ENCODE assay signal across 18 cellular contexts in the genomic region with DNA sequence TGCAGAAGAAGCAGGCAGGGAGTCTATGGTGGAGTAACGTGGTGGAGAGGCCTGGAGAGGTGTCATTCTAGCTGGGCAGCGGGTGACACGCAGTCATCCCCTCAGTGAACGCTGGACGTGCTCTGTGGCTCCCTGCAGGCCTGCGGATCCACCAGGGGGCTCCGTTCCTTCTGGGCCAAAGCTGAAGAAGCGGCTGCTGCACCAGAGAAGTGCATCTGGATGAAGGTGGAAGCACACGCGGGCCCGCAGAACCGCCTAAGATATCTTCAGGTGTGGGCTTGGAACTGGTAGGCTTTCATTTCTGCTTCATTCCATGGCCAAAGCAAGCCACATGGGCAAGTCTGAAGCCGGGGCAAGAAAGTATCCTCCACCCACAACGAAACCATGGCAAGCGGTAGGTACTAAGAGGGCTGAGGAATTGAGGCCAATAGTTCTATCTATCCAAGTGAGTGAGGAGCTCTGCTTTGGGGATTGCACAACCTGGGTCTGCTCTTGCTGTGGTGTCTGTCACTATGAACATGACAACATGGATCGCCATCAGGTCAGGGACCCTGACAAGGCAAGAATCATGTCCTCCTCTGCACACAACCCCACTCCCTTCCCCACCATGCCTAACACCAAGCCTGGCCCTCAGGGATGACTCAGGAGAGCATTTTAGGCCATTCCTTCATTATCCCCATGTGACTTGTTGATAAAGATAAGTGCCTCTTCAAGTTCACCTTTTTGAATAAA.
DNase-seq lines count a peak whose midpoint lies in the region; ATAC-seq, FAIRE-seq and TF ChIP-seq lines count a peak whose summit lies in the region.
"Had no signal": no experiment of that assay in that cellular context is flagged by ENCODE, and none has a peak within 500 bp of the region (broad histone marks: within the 10 kb centered on the region; RNA-seq: fewer than 3 reads in every experiment).

No MANE protein-coding gene starts in this region.

- H3K36me3 ChIP-seq in K562 (ENCODE audit: control insufficient read depth, insufficient read depth, low read length), result no peaks in the 10 kb centered on the region
- peaks cover 0 to 3% of the 10 kb centered on the region in 2 experiments for H3K36me3 ChIP-seq in trophoblast cell (ENCODE audit: control insufficient read depth in 1 of 2, insufficient read depth in 2 of 2, low read length in 2 of 2)
- H3K36me3 ChIP-seq: sigmoid colon had no signal

- FAIRE-seq in K562 (lab: Jason Lieb, UNC), result no peak
- FAIRE-seq: colon had no signal

- no TSS peak for BruUV-seq in K562 (replicated peaks; lab: Mats Ljungman, UMichigan)

- no peak for TF ChIP-seq EP300 in K562 (IDR thresholded peaks at IDR 0.05; ENCODE audit: low read length)

- POLR2A ChIA-PET in K562 (lab: Yijun Ruan, JAX), result no interaction called here
- POLR2A ChIA-PET in naive thymus-derived CD8-positive, alpha-beta T cell (lab: Charles Lee), result interaction anchor here (0.6 to 2.5 kb wide), 2 partner anchors 11 to 123 kb away, joined by 3 to 8 read pairs; no protein-coding TSS in a partner anchor

- no peak for TF ChIP-seq POLR2A in K562 (conservative IDR thresholded peaks at IDR 0.05)

- intact Hi-C loops in activated naive CD4-positive, alpha-beta T cell treated with anti-CD3 and anti-CD28 coated beads for 36 hours (cut with micrococcal nuclease), result no loop called here
- intact Hi-C loops in K562 (cut with micrococcal nuclease) (no loop called here), right cardiac atrium (cut with DNase I) (no loop called here)

- no peaks in the 10 kb centered on the region for H3K4me1 Mint-ChIP-seq in activated naive CD4-positive, alpha-beta T cell treated with anti-CD3 and anti-CD28 coated beads for 36 hours (ENCODE audit: low read depth)
- no peaks in the 10 kb centered on the region for H3K4me1 Mint-ChIP-seq in naive thymus-derived CD8-positive, alpha-beta T cell
- H3K4me1 Mint-ChIP-seq: IgD-negative memory B cell had no signal

- no peak overlapping the region for H3K9ac ChIP-seq in K562 (ENCODE audit: insufficient read depth in 1 of 2, low read depth in 2 of 2, low read length in 2 of 2)
- H3K9ac ChIP-seq in trophoblast cell (ENCODE audit: low read length), result no peak overlapping the region

- in situ Hi-C loops in KBM-7 (cut with MboI; ENCODE audit: low pct_unique_long_range_greater_than_20kb, low sequenced_read_pairs), result no loop called here
- in situ Hi-C loops in K562 (cut with MboI), result no loop called here

- H3K9me3 ChIP-seq in K562 (replicated peaks; ENCODE audit: control insufficient read depth, insufficient read depth, low read depth, low read length) (peaks cover 12% of the 10 kb centered on the region), trophoblast cell (ENCODE audit: insufficient read depth, low read depth, low read length) (peaks cover 26% of the 10 kb centered on the region), right cardiac atrium (ENCODE audit: control insufficient read depth, low read length) (peaks cover 2% of the 10 kb centered on the region)

- H3K27me3 ChIP-seq in K562 (ENCODE audit: control insufficient read depth in 2 of 2, insufficient read depth in 2 of 2, low read length in 2 of 2) (peaks cover 0 to 9% of the 10 kb centered on the region in 2 experiments; a peak in 1 of 5 replicates), trophoblast cell (ENCODE audit: insufficient read depth, low read length) (no peaks in the 10 kb centered on the region), right cardiac atrium (ENCODE audit: control insufficient read depth, insufficient read depth) (no peaks in the 10 kb centered on the region)
- H3K27me3 ChIP-seq: sigmoid colon had no signal

- no peak overlapping the region for H3K4me3 Mint-ChIP-seq in activated naive CD4-positive, alpha-beta T cell treated with anti-CD3 and anti-CD28 coated beads for 36 hours
- H3K4me3 Mint-ChIP-seq in naive thymus-derived CD8-positive, alpha-beta T cell, result no peak overlapping the region
- H3K4me3 Mint-ChIP-seq: CD8-positive, alpha-beta T cell; IgD-negative memory B cell had no signal

- peak overlapping the region; percentile 86 for H2BK5ac ChIP-seq in trophoblast cell (ENCODE audit: low read depth, low read length, poor library complexity)

- H3K4me3 ChIP-seq in K562 (no peak overlapping the region), trophoblast cell (ENCODE audit: low read depth, low read length) (no peak overlapping the region), right cardiac atrium (ENCODE audit: low read length) (no peak overlapping the region)
- H3K4me3 ChIP-seq: sigmoid colon had no signal

- H3K4me1 ChIP-seq in K562 (replicated peaks in 1 of 2; ENCODE audit: control insufficient read depth in 2 of 2, insufficient read depth in 2 of 2, low read length in 2 of 2) (no peaks in the 10 kb centered on the region; a peak in 1 of 5 replicates), trophoblast cell (ENCODE audit: control insufficient read depth in 1 of 2, insufficient read depth in 2 of 2, low read length in 2 of 2) (no peaks in the 10 kb centered on the region), right cardiac atrium (ENCODE audit: control insufficient read depth, insufficient read depth, low read length) (no peaks in the 10 kb centered on the region)
- H3K4me1 ChIP-seq: foreskin keratinocyte, sigmoid colon had no signal

- peak overlapping the region; percentile 67 for H4K91ac ChIP-seq in trophoblast cell (ENCODE audit: low read depth, low read length)

- no peak overlapping the region for H3K23ac ChIP-seq in trophoblast cell (ENCODE audit: low read length)

- ATAC-seq in K562 (peak; percentile 77), right cardiac atrium (no peak), GM21737 (IDR thresholded peaks at IDR 0.05; ENCODE audit: unreplicated experiment) (no peak)
- ATAC-seq in naive thymus-derived CD8-positive, alpha-beta T cell, result no peak
- ATAC-seq: CD8-positive, alpha-beta T cell; foreskin keratinocyte; left colon had no signal

- no peak overlapping the region for H2AK5ac ChIP-seq in trophoblast cell (ENCODE audit: low read length)

- H4K12ac ChIP-seq in trophoblast cell (ENCODE audit: low read depth, low read length), result no peak overlapping the region

- peak; percentile 27 to 70 (median 30); a peak in 3 of 6 replicates for TF ChIP-seq CTCF in K562 (IDR thresholded peaks at IDR 0.05 in 2 of 3, conservative IDR thresholded peaks at IDR 0.05 in 1 of 3; ENCODE audit: insufficient read depth in 2 of 3, low read depth in 1 of 3, low read length in 3 of 3)

- peaks cover 11% of the 10 kb centered on the region for H3K36me3 Mint-ChIP-seq in activated naive CD4-positive, alpha-beta T cell treated with anti-CD3 and anti-CD28 coated beads for 36 hours (ENCODE audit: low read depth)
- H3K36me3 Mint-ChIP-seq in naive thymus-derived CD8-positive, alpha-beta T cell, result peaks cover 0 to 11% (median 8%) of the 10 kb centered on the region in 3 donors

- TF ChIP-seq RAD21 in K562 (CRISPR knock-in tag; conservative IDR thresholded peaks at IDR 0.05 in 1 of 2, IDR thresholded peaks at IDR 0.05 in 1 of 2), result no peak

- no peak for DNase-seq in activated naive CD4-positive, alpha-beta T cell treated with anti-CD3 and anti-CD28 coated beads for 36 hours
- no peak for DNase-seq in activated naive CD4-positive, alpha-beta T cell treated with anti-CD3 and anti-CD28 coated beads, Interleukin-2, amount 50 U/mL, for 16 hours
- DNase-seq in KBM-7, result peak; percentile 15
- peak in 2 of 4 experiments; percentile 25 to 33 for DNase-seq in K562 (ENCODE audit: extremely low read depth in 1 of 4, low spot score in 3 of 4)
- DNase-seq in trophoblast cell, result no peak
- DNase-seq in naive thymus-derived CD8-positive, alpha-beta T cell, result no peak
- DNase-seq in right cardiac atrium, result no peak
- DNase-seq: activated effector memory CD4-positive, alpha-beta T cell treated with anti-CD3 and anti-CD28 coated beads, Interleukin-2, amount 50 U/mL, for 16 hours; CD8-positive, alpha-beta T cell; foreskin keratinocyte; left colon; NCI-H1092; NCI-H748 treated with DMSO at 0.1 percent for 48 hours; sigmoid colon; substantia nigra had no signal

- H3K27me3 Mint-ChIP-seq in activated naive CD4-positive, alpha-beta T cell treated with anti-CD3 and anti-CD28 coated beads for 36 hours (ENCODE audit: low read depth), result no peaks in the 10 kb centered on the region
- H3K27me3 Mint-ChIP-seq in naive thymus-derived CD8-positive, alpha-beta T cell, result peaks cover 0 to 8% (median 2%) of the 10 kb centered on the region in 5 donors

- no peak overlapping the region for H4K8ac ChIP-seq in trophoblast cell (ENCODE audit: low read depth, low read length)

- no peak overlapping the region for H2BK12ac ChIP-seq in trophoblast cell (ENCODE audit: low read length)

- H2AFZ ChIP-seq in K562 (ENCODE audit: low read depth, low read length) (peak overlapping the region; percentile 47; the same call in 1 of the 2 replicates), trophoblast cell (ENCODE audit: insufficient read depth, low read length, poor library complexity) (no peak overlapping the region)

- H3K18ac ChIP-seq in trophoblast cell (ENCODE audit: low read length), result no peak overlapping the region

- peak overlapping the region; percentile 67 for H2BK120ac ChIP-seq in trophoblast cell (ENCODE audit: insufficient read depth, low read length, poor library complexity)

- H3K79me2 ChIP-seq in K562 (ENCODE audit: control insufficient read depth, insufficient read depth, low read length) (no peaks in the 10 kb centered on the region), trophoblast cell (ENCODE audit: control insufficient read depth, insufficient read depth, low read length, poor library complexity) (no peaks in the 10 kb centered on the region)

- CTCF ChIA-PET in activated naive CD4-positive, alpha-beta T cell treated with anti-CD3 and anti-CD28 coated beads for 36 hours (lab: Charles Lee), result interaction anchor here (0.6 to 1.5 kb wide), 3 partner anchors 105 to 124 kb away, joined by 3 to 4 read pairs (median 3); a partner anchor contains a TSS
- CTCF ChIA-PET in K562 (lab: Yijun Ruan, JAX; ENCODE audit: low intra/inter-chr PET ratio), result no interaction called here

- H3K4me2 ChIP-seq in K562 (ENCODE audit: insufficient read depth, low read length), result no peak overlapping the region
- H3K4me2 ChIP-seq in trophoblast cell (ENCODE audit: low read length), result no peak overlapping the region

- H3K14ac ChIP-seq in trophoblast cell (ENCODE audit: low read length), result no peak overlapping the region

- no peak overlapping the region for H3K27ac ChIP-seq in K562 (ENCODE audit: extremely low read depth, low read depth, low read length)
- H3K27ac ChIP-seq in trophoblast cell (ENCODE audit: low read depth, low read length), result no peak overlapping the region
- H3K27ac ChIP-seq in right cardiac atrium (ENCODE audit: low read length), result no peak overlapping the region
- H3K27ac ChIP-seq: foreskin keratinocyte, sigmoid colon had no signal

- 34% methylated on average over 16 of the region's 16 CpGs for WGBS in K562 (ENCODE audit: insufficient coverage, low coverage, missing lambda C conversion rate)
- WGBS in trophoblast cell (ENCODE audit: extremely low coverage, insufficient coverage, insufficient read length), result no CpG with 5 or more reads among the region's 16 CpGs
- 82% methylated on average over 16 of the region's 16 CpGs for WGBS in right cardiac atrium

- H4K20me1 ChIP-seq in K562 (replicated peaks; ENCODE audit: control insufficient read depth, insufficient read depth, low read length), result no peaks in the 10 kb centered on the region

- peak overlapping the region; percentile 89 for H3K27ac Mint-ChIP-seq in activated naive CD4-positive, alpha-beta T cell treated with anti-CD3 and anti-CD28 coated beads for 36 hours
- H3K27ac Mint-ChIP-seq in naive thymus-derived CD8-positive, alpha-beta T cell, result peak overlapping the region in 1 of 10 donors; percentile 53
- H3K27ac Mint-ChIP-seq: CD8-positive, alpha-beta T cell; IgD-negative memory B cell had no signal

- H3K9me3 Mint-ChIP-seq in activated naive CD4-positive, alpha-beta T cell treated with anti-CD3 and anti-CD28 coated beads for 36 hours, result peaks cover 18% of the 10 kb centered on the region
- peaks cover 0 to 38% (median 5%) of the 10 kb centered on the region in 9 donors for H3K9me3 Mint-ChIP-seq in naive thymus-derived CD8-positive, alpha-beta T cell

- H3K4ac ChIP-seq in trophoblast cell (ENCODE audit: low read depth, low read length), result no peak overlapping the region

- H3K9me1 ChIP-seq in K562 (ENCODE audit: control insufficient read depth, insufficient read depth, low read length), result no peaks in the 10 kb centered on the region

- peaks cover 3% of the 10 kb centered on the region for H3K79me1 ChIP-seq in trophoblast cell (ENCODE audit: low read length)
